7 cellular contexts compared by ENCODE assay signal in the genomic region with DNA sequence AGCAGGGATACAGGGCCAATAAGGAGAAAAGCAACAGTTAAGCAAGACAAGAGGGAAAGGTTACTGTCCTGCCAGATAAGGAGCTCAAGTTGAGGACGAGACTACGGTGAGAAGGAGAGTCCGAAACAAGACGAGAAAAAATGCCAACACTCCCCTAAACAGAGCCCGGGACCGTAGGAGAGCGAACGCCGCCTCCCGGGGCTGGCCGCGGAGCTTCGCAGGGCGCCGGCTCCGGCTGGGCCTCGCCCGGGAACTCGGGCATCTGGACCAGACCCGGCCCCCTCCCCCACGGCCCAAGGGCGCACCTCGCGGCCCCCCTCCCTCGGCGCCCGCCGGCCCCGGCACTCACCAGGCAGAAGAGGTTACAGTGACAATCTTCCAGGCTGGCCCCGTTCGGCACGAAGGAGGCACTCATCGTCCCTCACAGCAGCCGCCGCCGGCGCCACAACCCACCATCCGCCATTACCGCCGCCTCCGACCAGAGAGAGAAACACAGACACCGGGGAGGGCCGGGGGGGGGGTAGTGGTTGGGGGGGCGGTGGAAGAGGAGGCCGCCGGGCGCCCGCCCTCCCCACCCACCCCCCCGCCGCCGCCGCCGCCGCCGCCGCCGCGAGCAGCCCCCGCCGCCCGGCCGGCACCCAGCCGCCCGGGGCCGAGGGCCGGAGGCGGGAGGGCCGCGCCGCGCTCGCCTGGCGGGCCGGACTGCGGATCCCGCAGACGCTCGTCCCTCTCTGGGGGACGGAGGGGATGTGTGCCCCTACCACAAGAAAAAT. TPM values are rescaled to one million over a fixed set of nuclear protein-coding genes. Genes with fewer than 3 reads are reported as not detected.
DNase-seq lines count a peak whose midpoint lies in the region; ATAC-seq and TF ChIP-seq lines count a peak whose summit lies in the region.

Gene MED13, minus strand, starts transcription at position 488 of the 773 bp plus-strand sequence. Its CDS starts 73 bp downstream, at position 415.

- peak; percentile 63 for DNase-seq in RWPE1 (ENCODE audit: low spot score)
- DNase-seq in activated gamma-delta T cell treated with Interleukin-2 at 50 U/mL for 16 hours, result peak; percentile 58
- DNase-seq in foreskin keratinocyte, result peak in 1 of 2 donors; percentile 50
- DNase-seq in neural progenitor cell (ENCODE audit: low spot score), result peak; percentile 73

- H3K9me3 Mint-ChIP-seq in neural progenitor cell, result no peaks in the 10 kb centered on the region

- H3K9me3 ChIP-seq in neural progenitor cell (ENCODE audit: low read depth), result no peaks in the 10 kb centered on the region
- no peaks in the 10 kb centered on the region for H3K9me3 ChIP-seq in stomach smooth muscle (ENCODE audit: control insufficient read depth in 2 of 2, low read length in 2 of 2)

- H4K20me1 ChIP-seq in neural progenitor cell (ENCODE audit: low read depth), result peaks cover 50% of the 10 kb centered on the region

- H3K36me3 Mint-ChIP-seq in neural progenitor cell, result peaks cover 8% of the 10 kb centered on the region

- H3K27ac Mint-ChIP-seq in neural progenitor cell, result peak within 1 kb of the TSS; percentile 99

- H3K79me2 ChIP-seq in neural progenitor cell (ENCODE audit: low read depth), result peaks cover 56% of the 10 kb centered on the region

- POLR2A ChIA-PET in RWPE1 (lab: Yijun Ruan, JAX; ENCODE audit: low non-redundant PET), result interaction anchor here (0.6 kb wide), 1 partner anchor 25 kb away, joined by 13 read pairs; no protein-coding TSS in a partner anchor

- H3F3A ChIP-seq in neural progenitor cell (ENCODE audit: low read depth), result peaks cover 8% of the 10 kb centered on the region

- peaks cover 6% of the 10 kb centered on the region for H3K36me3 ChIP-seq in neural progenitor cell
- H3K36me3 ChIP-seq in stomach smooth muscle (ENCODE audit: control insufficient read depth in 2 of 2, insufficient read depth in 2 of 2, low read length in 2 of 2), result peaks cover 0 to 4% of the 10 kb centered on the region in 2 donors

- peak within 1 kb of the TSS; percentile 81 for H3K4me2 ChIP-seq in neural progenitor cell

- peaks cover 2% of the 10 kb centered on the region for H3K27me3 Mint-ChIP-seq in neural progenitor cell (ENCODE audit: insufficient read depth, low read depth)

- H3K4me1 ChIP-seq in foreskin keratinocyte, result peaks cover 23% of the 10 kb centered on the region
- H3K4me1 ChIP-seq in neural progenitor cell, result peaks cover 21% of the 10 kb centered on the region
- H3K4me1 ChIP-seq in stomach smooth muscle (ENCODE audit: control insufficient read depth, insufficient read depth, low read length), result peaks cover 6% of the 10 kb centered on the region

- H2AFZ ChIP-seq in neural progenitor cell (replicated peaks), result peak within 1 kb of the TSS; percentile 99

- H3K27me3 ChIP-seq in foreskin keratinocyte (no peaks in the 10 kb centered on the region), neural progenitor cell (no peaks in the 10 kb centered on the region), stomach smooth muscle (ENCODE audit: control insufficient read depth in 1 of 2, insufficient read depth in 2 of 2, low read length in 2 of 2) (no peaks in the 10 kb centered on the region)

- peak; percentile 30 for ATAC-seq in GM18502 (IDR thresholded peaks at IDR 0.05; ENCODE audit: poor library complexity, unreplicated experiment)
- ATAC-seq in HG03025 (IDR thresholded peaks at IDR 0.05; ENCODE audit: low FRiP score, unreplicated experiment), result peak; percentile 25
- ATAC-seq in foreskin keratinocyte, result peak; percentile 49

- H3K4me3 Mint-ChIP-seq in neural progenitor cell, result peak within 1 kb of the TSS; percentile 97

- H3K27ac ChIP-seq in RWPE1, result peak within 1 kb of the TSS; percentile 93
- H3K27ac ChIP-seq in foreskin keratinocyte, result peak within 1 kb of the TSS; percentile 89
- H3K27ac ChIP-seq in neural progenitor cell, result peak within 1 kb of the TSS; percentile 97
- H3K27ac ChIP-seq in stomach smooth muscle (ENCODE audit: low read length), result peak within 1 kb of the TSS; percentile 93

- H3K9ac ChIP-seq in neural progenitor cell, result peak within 1 kb of the TSS; percentile 97
- H3K9ac ChIP-seq in stomach smooth muscle (ENCODE audit: low read length in 2 of 2), result peak within 1 kb of the TSS; percentile 94 to 99

- peak within 1 kb of the TSS; percentile 79 for H3K4me3 ChIP-seq in neural progenitor cell
- H3K4me3 ChIP-seq in stomach smooth muscle (ENCODE audit: low read length in 2 of 2), result peak within 1 kb of the TSS; percentile 90 to 99

- CTCF ChIA-PET in RWPE1 (lab: Yijun Ruan, JAX), result no interaction called here

- TF ChIP-seq CTCF in RWPE1 (conservative IDR thresholded peaks at IDR 0.05; ENCODE audit: low read depth) (no peak), foreskin keratinocyte (conservative IDR thresholded peaks at IDR 0.05) (no peak), neural progenitor cell (IDR thresholded peaks at IDR 0.05) (no peak)

- peaks cover 22% of the 10 kb centered on the region for H3K4me1 Mint-ChIP-seq in neural progenitor cell

RNA-seq across cellular contexts. Expression of gene MED13, which starts in this region (rescaled TPM):
- total RNA-seq in foreskin keratinocyte, result 38.0 and 39.8 TPM in 2 replicates
- 3.2 and 3.8 TPM in 2 replicates for polyA plus RNA-seq in foreskin keratinocyte
- total RNA-seq in neural progenitor cell (ENCODE audit: low replicate concordance), result 50.5 and 59.9 TPM in 2 replicates
